1 cellular context compared by ENCODE assay signal in the genomic region with DNA sequence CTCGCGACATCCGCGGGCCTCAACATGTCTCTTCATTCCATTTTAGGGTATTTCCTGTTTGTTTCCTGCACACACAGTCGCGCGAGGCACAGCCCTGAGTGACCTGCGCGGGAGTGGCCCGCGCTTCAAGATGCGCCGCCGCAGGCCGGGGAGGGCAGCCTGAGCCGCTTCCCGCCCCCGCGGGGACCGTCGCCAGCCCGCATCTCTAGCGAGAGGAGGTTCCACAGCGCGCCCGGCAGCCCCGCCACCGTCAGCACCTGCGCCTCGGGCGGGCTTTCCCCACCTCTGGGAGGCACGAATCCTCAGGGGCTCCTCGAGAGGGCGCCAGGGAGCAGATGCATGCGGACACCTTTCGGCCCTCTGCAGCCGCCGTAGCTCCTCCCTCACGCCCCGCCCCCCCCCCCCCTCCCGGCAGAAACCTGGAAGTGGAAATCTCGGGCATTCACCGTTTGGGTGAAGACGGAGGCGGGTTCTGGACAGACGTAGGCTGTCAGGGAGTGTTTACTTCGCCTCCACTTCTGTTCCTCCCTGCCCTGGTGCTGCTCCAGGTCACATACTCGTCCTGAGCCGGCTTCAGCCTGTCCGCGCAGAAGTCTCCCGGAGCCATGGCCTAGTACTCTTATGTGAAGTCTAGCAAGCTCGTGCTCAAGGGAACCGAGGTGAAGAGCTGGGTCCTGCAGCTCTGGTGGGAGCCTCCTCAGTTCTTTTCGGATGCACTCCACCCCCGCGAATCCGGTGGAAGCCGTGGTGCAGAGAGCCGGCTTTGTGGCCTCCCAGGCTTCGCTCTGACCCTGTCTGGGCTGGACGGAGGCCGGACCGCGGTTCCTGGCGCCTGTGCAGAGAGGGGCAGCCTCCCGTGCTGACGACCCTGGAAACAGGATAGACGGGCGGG.
TF ChIP-seq lines count a peak whose summit lies in the region.

No MANE protein-coding gene starts in this region.

TF ChIP-seq in K562, 482 proteins besides CTCF, POLR2A, EP300 and RAD21 (continued from another document and continues in another):
- TF ChIP-seq, protein P1, sequence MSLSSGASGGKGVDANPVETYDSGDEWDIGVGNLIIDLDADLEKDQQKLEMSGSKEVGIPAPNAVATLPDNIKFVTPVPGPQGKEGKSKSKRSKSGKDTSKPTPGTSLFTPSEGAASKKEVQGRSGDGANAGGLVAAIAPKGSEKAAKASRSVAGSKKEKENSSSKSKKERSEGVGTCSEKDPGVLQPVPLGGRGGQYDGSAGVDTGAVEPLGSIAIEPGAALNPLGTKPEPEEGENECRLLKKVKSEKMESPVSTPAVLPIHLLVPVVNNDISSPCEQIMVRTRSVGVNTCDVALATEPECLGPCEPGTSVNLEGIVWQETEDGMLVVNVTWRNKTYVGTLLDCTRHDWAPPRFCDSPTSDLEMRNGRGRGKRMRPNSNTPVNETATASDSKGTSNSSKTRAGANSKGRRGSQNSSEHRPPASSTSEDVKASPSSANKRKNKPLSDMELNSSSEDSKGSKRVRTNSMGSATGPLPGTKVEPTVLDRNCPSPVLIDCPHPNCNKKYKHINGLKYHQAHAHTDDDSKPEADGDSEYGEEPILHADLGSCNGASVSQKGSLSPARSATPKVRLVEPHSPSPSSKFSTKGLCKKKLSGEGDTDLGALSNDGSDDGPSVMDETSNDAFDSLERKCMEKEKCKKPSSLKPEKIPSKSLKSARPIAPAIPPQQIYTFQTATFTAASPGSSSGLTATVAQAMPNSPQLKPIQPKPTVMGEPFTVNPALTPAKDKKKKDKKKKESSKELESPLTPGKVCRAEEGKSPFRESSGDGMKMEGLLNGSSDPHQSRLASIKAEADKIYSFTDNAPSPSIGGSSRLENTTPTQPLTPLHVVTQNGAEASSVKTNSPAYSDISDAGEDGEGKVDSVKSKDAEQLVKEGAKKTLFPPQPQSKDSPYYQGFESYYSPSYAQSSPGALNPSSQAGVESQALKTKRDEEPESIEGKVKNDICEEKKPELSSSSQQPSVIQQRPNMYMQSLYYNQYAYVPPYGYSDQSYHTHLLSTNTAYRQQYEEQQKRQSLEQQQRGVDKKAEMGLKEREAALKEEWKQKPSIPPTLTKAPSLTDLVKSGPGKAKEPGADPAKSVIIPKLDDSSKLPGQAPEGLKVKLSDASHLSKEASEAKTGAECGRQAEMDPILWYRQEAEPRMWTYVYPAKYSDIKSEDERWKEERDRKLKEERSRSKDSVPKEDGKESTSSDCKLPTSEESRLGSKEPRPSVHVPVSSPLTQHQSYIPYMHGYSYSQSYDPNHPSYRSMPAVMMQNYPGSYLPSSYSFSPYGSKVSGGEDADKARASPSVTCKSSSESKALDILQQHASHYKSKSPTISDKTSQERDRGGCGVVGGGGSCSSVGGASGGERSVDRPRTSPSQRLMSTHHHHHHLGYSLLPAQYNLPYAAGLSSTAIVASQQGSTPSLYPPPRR (CRISPR knock-in tag; IDR thresholded peaks at IDR 0.05; ENCODE audit: borderline replicate concordance) = no peak
- TF ChIP-seq, protein P2, sequence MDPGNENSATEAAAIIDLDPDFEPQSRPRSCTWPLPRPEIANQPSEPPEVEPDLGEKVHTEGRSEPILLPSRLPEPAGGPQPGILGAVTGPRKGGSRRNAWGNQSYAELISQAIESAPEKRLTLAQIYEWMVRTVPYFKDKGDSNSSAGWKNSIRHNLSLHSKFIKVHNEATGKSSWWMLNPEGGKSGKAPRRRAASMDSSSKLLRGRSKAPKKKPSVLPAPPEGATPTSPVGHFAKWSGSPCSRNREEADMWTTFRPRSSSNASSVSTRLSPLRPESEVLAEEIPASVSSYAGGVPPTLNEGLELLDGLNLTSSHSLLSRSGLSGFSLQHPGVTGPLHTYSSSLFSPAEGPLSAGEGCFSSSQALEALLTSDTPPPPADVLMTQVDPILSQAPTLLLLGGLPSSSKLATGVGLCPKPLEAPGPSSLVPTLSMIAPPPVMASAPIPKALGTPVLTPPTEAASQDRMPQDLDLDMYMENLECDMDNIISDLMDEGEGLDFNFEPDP (CRISPR knock-in tag; IDR thresholded peaks at IDR 0.05) = no peak
- TF ChIP-seq SIX5 (IDR thresholded peaks at IDR 0.05; ENCODE audit: borderline replicate concordance in 1 of 2, insufficient read depth in 1 of 2, low read depth in 1 of 2, low read length in 2 of 2) (no peak), FOXJ3 (CRISPR knock-in tag; IDR thresholded peaks at IDR 0.05) (no peak), ZNF785 (CRISPR knock-in tag; IDR thresholded peaks at IDR 0.05) (no peak), JUND (IDR thresholded peaks at IDR 0.05; ENCODE audit: borderline replicate concordance, low read depth, low read length) (no peak), JUND (tag; IDR thresholded peaks at IDR 0.05; ENCODE audit: borderline replicate concordance, low read depth, low read length) (no peak; the same call in 2 of the 3 replicates), PYGO2 (tag; IDR thresholded peaks at IDR 0.05) (no peak), ZNF584 (CRISPR knock-in tag; IDR thresholded peaks at IDR 0.05; ENCODE audit: low read depth) (no peak), MXI1 (IDR thresholded peaks at IDR 0.05; ENCODE audit: low read depth, low read length) (no peak), ZKSCAN1 (IDR thresholded peaks at IDR 0.05; ENCODE audit: low read depth, low read length) (no peak), FOXK1 (CRISPR knock-in tag; IDR thresholded peaks at IDR 0.05; ENCODE audit: borderline replicate concordance) (no peak), ZBTB7A (IDR thresholded peaks at IDR 0.05; ENCODE audit: borderline replicate concordance, control insufficient read depth, low read depth, low read length) (peak; percentile 35; the same call in 1 of the 2 replicates), ARID2 (IDR thresholded peaks at IDR 0.05) (no peak), E2F8 (IDR thresholded peaks at IDR 0.05; ENCODE audit: low read depth, partially characterized antibody) (no peak), CCAR2 (IDR thresholded peaks at IDR 0.05; ENCODE audit: low read depth, low read length) (no peak), C11orf30 (IDR thresholded peaks at IDR 0.05; ENCODE audit: low read depth) (0 out of 2 replicates have a peak, but pooled peaks have one; percentile 13), PRDM10 (IDR thresholded peaks at IDR 0.05; ENCODE audit: partially characterized antibody) (no peak), SIRT6 (IDR thresholded peaks at IDR 0.05; ENCODE audit: low read depth, low read length) (no peak), ASH1L (IDR thresholded peaks at IDR 0.05; ENCODE audit: borderline replicate concordance, low read depth, partially characterized antibody) (no peak)
- TF ChIP-seq, protein P3, sequence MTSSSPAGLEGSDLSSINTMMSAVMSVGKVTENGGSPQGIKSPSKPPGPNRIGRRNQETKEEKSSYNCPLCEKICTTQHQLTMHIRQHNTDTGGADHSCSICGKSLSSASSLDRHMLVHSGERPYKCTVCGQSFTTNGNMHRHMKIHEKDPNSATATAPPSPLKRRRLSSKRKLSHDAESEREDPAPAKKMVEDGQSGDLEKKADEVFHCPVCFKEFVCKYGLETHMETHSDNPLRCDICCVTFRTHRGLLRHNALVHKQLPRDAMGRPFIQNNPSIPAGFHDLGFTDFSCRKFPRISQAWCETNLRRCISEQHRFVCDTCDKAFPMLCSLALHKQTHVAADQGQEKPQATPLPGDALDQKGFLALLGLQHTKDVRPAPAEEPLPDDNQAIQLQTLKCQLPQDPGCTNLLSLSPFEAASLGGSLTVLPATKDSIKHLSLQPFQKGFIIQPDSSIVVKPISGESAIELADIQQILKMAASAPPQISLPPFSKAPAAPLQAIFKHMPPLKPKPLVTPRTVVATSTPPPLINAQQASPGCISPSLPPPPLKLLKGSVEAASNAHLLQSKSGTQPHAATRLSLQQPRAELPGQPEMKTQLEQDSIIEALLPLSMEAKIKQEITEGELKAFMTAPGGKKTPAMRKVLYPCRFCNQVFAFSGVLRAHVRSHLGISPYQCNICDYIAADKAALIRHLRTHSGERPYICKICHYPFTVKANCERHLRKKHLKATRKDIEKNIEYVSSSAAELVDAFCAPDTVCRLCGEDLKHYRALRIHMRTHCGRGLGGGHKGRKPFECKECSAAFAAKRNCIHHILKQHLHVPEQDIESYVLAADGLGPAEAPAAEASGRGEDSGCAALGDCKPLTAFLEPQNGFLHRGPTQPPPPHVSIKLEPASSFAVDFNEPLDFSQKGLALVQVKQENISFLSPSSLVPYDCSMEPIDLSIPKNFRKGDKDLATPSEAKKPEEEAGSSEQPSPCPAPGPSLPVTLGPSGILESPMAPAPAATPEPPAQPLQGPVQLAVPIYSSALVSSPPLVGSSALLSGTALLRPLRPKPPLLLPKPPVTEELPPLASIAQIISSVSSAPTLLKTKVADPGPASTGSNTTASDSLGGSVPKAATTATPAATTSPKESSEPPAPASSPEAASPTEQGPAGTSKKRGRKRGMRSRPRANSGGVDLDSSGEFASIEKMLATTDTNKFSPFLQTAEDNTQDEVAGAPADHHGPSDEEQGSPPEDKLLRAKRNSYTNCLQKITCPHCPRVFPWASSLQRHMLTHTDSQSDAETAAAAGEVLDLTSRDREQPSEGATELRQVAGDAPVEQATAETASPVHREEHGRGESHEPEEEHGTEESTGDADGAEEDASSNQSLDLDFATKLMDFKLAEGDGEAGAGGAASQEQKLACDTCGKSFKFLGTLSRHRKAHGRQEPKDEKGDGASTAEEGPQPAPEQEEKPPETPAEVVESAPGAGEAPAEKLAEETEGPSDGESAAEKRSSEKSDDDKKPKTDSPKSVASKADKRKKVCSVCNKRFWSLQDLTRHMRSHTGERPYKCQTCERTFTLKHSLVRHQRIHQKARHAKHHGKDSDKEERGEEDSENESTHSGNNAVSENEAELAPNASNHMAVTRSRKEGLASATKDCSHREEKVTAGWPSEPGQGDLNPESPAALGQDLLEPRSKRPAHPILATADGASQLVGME (CRISPR knock-in tag; IDR thresholded peaks at IDR 0.05) = no peak
- TF ChIP-seq, protein P4, sequence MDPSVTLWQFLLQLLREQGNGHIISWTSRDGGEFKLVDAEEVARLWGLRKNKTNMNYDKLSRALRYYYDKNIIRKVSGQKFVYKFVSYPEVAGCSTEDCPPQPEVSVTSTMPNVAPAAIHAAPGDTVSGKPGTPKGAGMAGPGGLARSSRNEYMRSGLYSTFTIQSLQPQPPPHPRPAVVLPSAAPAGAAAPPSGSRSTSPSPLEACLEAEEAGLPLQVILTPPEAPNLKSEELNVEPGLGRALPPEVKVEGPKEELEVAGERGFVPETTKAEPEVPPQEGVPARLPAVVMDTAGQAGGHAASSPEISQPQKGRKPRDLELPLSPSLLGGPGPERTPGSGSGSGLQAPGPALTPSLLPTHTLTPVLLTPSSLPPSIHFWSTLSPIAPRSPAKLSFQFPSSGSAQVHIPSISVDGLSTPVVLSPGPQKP (CRISPR knock-in tag; IDR thresholded peaks at IDR 0.05) = no peak
- TF ChIP-seq, protein P5, sequence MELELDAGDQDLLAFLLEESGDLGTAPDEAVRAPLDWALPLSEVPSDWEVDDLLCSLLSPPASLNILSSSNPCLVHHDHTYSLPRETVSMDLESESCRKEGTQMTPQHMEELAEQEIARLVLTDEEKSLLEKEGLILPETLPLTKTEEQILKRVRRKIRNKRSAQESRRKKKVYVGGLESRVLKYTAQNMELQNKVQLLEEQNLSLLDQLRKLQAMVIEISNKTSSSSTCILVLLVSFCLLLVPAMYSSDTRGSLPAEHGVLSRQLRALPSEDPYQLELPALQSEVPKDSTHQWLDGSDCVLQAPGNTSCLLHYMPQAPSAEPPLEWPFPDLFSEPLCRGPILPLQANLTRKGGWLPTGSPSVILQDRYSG (tag; conservative IDR thresholded peaks at IDR 0.05; ENCODE audit: low read depth) = no peak
